In the genomic region with DNA sequence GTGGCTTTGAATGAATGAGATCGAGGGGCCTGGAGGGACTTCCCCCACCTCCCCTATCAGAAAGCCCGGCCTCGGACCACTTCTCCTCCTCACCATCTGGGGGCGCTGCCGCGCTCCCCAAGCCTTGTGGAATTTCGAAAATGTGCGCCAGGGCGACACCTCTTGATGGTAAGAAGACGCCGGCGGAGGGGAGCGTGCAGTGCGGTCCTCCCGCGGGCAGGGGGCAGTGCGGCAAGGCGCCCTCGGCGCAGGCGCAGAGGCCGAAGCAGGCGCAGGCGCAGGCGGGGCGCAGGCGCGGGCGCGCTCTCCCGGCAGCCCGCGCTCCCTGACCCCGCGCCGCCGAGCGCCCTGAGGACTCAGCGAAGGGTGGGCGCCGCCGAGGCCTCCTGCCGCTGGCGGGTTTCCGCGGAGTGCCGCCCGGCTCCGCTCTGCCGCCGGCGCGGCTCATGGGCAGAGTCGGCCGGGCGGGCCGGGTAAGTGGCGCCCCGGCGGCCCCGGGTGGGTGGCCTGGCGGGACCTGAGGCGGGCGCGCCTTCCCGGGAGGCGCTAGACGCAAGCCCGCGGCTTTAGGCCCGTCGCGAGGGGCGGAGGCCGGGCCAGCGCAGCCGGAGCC, we compare ENCODE assay signal across 8 cellular contexts. TPM values are rescaled to one million over a fixed set of nuclear protein-coding genes. Genes with fewer than 3 reads are reported as not detected.
A peak's percentile ranks its signal among the peaks of the same experiment; 100 is the strongest.
DNase-seq lines count a peak whose midpoint lies in the region; ATAC-seq and TF ChIP-seq lines count a peak whose summit lies in the region.

A gene with protein sequence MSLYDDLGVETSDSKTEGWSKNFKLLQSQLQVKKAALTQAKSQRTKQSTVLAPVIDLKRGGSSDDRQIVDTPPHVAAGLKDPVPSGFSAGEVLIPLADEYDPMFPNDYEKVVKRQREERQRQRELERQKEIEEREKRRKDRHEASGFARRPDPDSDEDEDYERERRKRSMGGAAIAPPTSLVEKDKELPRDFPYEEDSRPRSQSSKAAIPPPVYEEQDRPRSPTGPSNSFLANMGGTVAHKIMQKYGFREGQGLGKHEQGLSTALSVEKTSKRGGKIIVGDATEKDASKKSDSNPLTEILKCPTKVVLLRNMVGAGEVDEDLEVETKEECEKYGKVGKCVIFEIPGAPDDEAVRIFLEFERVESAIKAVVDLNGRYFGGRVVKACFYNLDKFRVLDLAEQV (plus strand): TSS at position 314 of the 613 bp plus-strand sequence. CDS start 8,032 bp downstream, outside the sequence.

- peak within 1 kb of the TSS; percentile 85 for H2AFZ ChIP-seq in SK-N-SH (ENCODE audit: low read depth)

- H3K4me3 Mint-ChIP-seq in HFFc6: peak within 1 kb of the TSS; percentile 93
- H3K4me3 Mint-ChIP-seq in activated naive CD4-positive, alpha-beta T cell treated with anti-CD3 and anti-CD28 coated beads, Interleukin-2, amount 50 U/mL, for 24 hours: peak within 1 kb of the TSS; percentile 99

- peaks cover 48% of the 10 kb centered on the region for H3K4me1 Mint-ChIP-seq in HFFc6 (ENCODE audit: low read depth)
- H3K4me1 Mint-ChIP-seq in activated naive CD4-positive, alpha-beta T cell treated with anti-CD3 and anti-CD28 coated beads, Interleukin-2, amount 50 U/mL, for 24 hours: peaks cover 75% of the 10 kb centered on the region

- H3K9ac ChIP-seq in SK-N-SH: peak within 1 kb of the TSS; percentile 86

- H3K36me3 ChIP-seq in SK-N-SH (replicated peaks in 1 of 2; ENCODE audit: control insufficient read depth in 1 of 2, insufficient read depth in 2 of 2, low read length in 1 of 2) (peaks cover 0 to 3% of the 10 kb centered on the region in 2 experiments), testis (ENCODE audit: low read depth, missing control alignments) (no peaks in the 10 kb centered on the region)

- H3F3A ChIP-seq in SK-N-SH (replicated peaks; ENCODE audit: insufficient read depth): peaks cover 10% of the 10 kb centered on the region

- ATAC-seq in omental fat pad (ENCODE audit: low FRiP score): peak; percentile 99

- H3K4me2 ChIP-seq in SK-N-SH: peak within 1 kb of the TSS; percentile 97

- CTCF ChIA-PET in SK-N-SH (lab: Yijun Ruan, JAX): interaction anchor here (1.1 to 6.0 kb wide), 8 partner anchors 12 to 317 kb away, joined by 3 to 57 read pairs (median 8); no protein-coding TSS in a partner anchor

- WGBS in SK-N-SH (ENCODE audit: low lambda C conversion rate): 0% methylated on average over 6 of the region's 77 CpGs
- 0% methylated on average over 4 to 48 of the region's 77 CpGs for WGBS in testis, 2 donors

- TF ChIP-seq EP300 in SK-N-SH (IDR thresholded peaks at IDR 0.05; ENCODE audit: borderline replicate concordance in 1 of 2, low read depth in 1 of 2, low read length in 1 of 2): no peak

- peak within 1 kb of the TSS; percentile 44 for H3K27ac Mint-ChIP-seq in HFFc6
- H3K27ac Mint-ChIP-seq in activated naive CD4-positive, alpha-beta T cell treated with anti-CD3 and anti-CD28 coated beads, Interleukin-2, amount 50 U/mL, for 24 hours: peak within 1 kb of the TSS; percentile 80

- H3K4me1 ChIP-seq in SK-N-SH (ENCODE audit: control insufficient read depth in 1 of 2, insufficient read depth in 2 of 2, low read depth in 1 of 2, low read length in 1 of 2) (peaks cover 13% of the 10 kb centered on the region in 2 experiments; a peak in 3 of 4 replicates), testis (peaks cover 30% of the 10 kb centered on the region)

- TF ChIP-seq POLR2A in testis (IDR thresholded peaks at IDR 0.05): no peak

- H4K20me1 ChIP-seq in SK-N-SH (ENCODE audit: insufficient read depth): peaks cover 43% of the 10 kb centered on the region

- H3K27me3 ChIP-seq in SK-N-SH (ENCODE audit: insufficient read depth) (0 out of 2 replicates have a peak, but pooled peaks cover 6% of the 10 kb centered on the region), testis (no peaks in the 10 kb centered on the region)

- H3K9me2 ChIP-seq in SK-N-SH: no peaks in the 10 kb centered on the region

- peaks cover 50% of the 10 kb centered on the region for H3K79me2 ChIP-seq in SK-N-SH (ENCODE audit: insufficient read depth)

- POLR2A ChIA-PET in SK-N-SH (lab: Yijun Ruan, JAX): no interaction called here

- DNase-seq in GM10266 (ENCODE audit: extremely low spot score) (peak; percentile 95), HFFc6 (peak; percentile 88), NAMALWA (ENCODE audit: low spot score) (peak; percentile 97), SK-N-SH (peak; percentile 96), globus pallidus (ENCODE audit: low spot score) (peak; percentile 93), omental fat pad (ENCODE audit: low spot score) (peak; percentile 92), testis (peak; percentile 99)

- peak; percentile 62 for TF ChIP-seq RAD21 in SK-N-SH (IDR thresholded peaks at IDR 0.05; ENCODE audit: low read length)

- peak within 1 kb of the TSS; percentile 36 to 63; a peak in 3 of 4 replicates for H3K27ac ChIP-seq in SK-N-SH (ENCODE audit: low read depth in 2 of 2, low read length in 1 of 2)
- peak within 1 kb of the TSS; percentile 16 to 87 for H3K27ac ChIP-seq in testis

- H3K27me3 Mint-ChIP-seq in HFFc6 (ENCODE audit: insufficient read depth): peaks cover 3% of the 10 kb centered on the region
- H3K27me3 Mint-ChIP-seq in activated naive CD4-positive, alpha-beta T cell treated with anti-CD3 and anti-CD28 coated beads, Interleukin-2, amount 50 U/mL, for 24 hours: no peaks in the 10 kb centered on the region

- intact Hi-C loops in testis (cut with DNase I; ENCODE audit: low total_unique reads): no loop called here

- H3K9me3 ChIP-seq in SK-N-SH (no peaks in the 10 kb centered on the region), testis (no peaks in the 10 kb centered on the region)

- H3K4me3 ChIP-seq in SK-N-SH (ENCODE audit: low read depth in 2 of 2, low read length in 1 of 2): peak within 1 kb of the TSS; percentile 89 to 90
- peak within 1 kb of the TSS; percentile 94 to 98 for H3K4me3 ChIP-seq in testis

- no peaks in the 10 kb centered on the region for H3K36me3 Mint-ChIP-seq in HFFc6 (ENCODE audit: low read depth)
- peaks cover 4% of the 10 kb centered on the region for H3K36me3 Mint-ChIP-seq in activated naive CD4-positive, alpha-beta T cell treated with anti-CD3 and anti-CD28 coated beads, Interleukin-2, amount 50 U/mL, for 24 hours

- peak; percentile 100 for TF ChIP-seq CTCF in GM10266 (IDR thresholded peaks at IDR 0.05; ENCODE audit: control insufficient read depth, insufficient read depth, low read depth, missing control alignments)
- TF ChIP-seq CTCF in HFFc6 (IDR thresholded peaks at IDR 0.05): peak; percentile 99
- peak; percentile 100 for TF ChIP-seq CTCF in SK-N-SH (IDR thresholded peaks at IDR 0.05)
- TF ChIP-seq CTCF in omental fat pad (IDR thresholded peaks at IDR 0.05): peak in 2 of 3 donors; percentile 96 to 100
- TF ChIP-seq CTCF in testis (IDR thresholded peaks at IDR 0.05): peak; percentile 99 to 100 (median 100)

- no peaks in the 10 kb centered on the region for H3K9me3 Mint-ChIP-seq in HFFc6
- H3K9me3 Mint-ChIP-seq in activated naive CD4-positive, alpha-beta T cell treated with anti-CD3 and anti-CD28 coated beads, Interleukin-2, amount 50 U/mL, for 24 hours: no peaks in the 10 kb centered on the region

TF ChIP-seq in SK-N-SH, 30 proteins besides CTCF, POLR2A, EP300 and RAD21 (continues in another document):
- TF ChIP-seq GABPA (IDR thresholded peaks at IDR 0.05; ENCODE audit: low read depth) (no peak), GATA2 (CRISPR knock-in tag; IDR thresholded peaks at IDR 0.05) (no peak), JUND (IDR thresholded peaks at IDR 0.05) (no peak), ELF1 (IDR thresholded peaks at IDR 0.05) (no peak), YY1 (IDR thresholded peaks at IDR 0.05; ENCODE audit: low read depth) (no peak), RFX5 (IDR thresholded peaks at IDR 0.05; ENCODE audit: low read length) (no peak), TCF12 (IDR thresholded peaks at IDR 0.05) (peak; percentile 29; the same call in 1 of the 2 replicates), POLR2AphosphoS5 (IDR thresholded peaks at IDR 0.05; ENCODE audit: low read depth, low read length) (peak; percentile 45), RXRA (IDR thresholded peaks at IDR 0.05; ENCODE audit: borderline replicate concordance, low read depth) (no peak), SIN3A (IDR thresholded peaks at IDR 0.05; ENCODE audit: borderline replicate concordance, low read depth, low read length) (no peak; the same call in 1 of the 2 replicates), NRF1 (IDR thresholded peaks at IDR 0.05; ENCODE audit: low read depth, low read length) (peak; percentile 97), FOXJ3 (CRISPR knock-in tag; IDR thresholded peaks at IDR 0.05) (no peak), FOXM1 (IDR thresholded peaks at IDR 0.05; ENCODE audit: low read depth) (no peak), CHD2 (IDR thresholded peaks at IDR 0.05; ENCODE audit: low read length, partially characterized antibody) (peak; percentile 86), NFIC (IDR thresholded peaks at IDR 0.05; ENCODE audit: borderline replicate concordance) (no peak), TEAD4 (IDR thresholded peaks at IDR 0.05; ENCODE audit: borderline replicate concordance, insufficient read depth) (peak; percentile 88)
- TF ChIP-seq, protein P1, sequence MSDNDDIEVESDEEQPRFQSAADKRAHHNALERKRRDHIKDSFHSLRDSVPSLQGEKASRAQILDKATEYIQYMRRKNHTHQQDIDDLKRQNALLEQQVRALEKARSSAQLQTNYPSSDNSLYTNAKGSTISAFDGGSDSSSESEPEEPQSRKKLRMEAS (IDR thresholded peaks at IDR 0.05; ENCODE audit: low read depth): peak; percentile 49; the same call in 1 of the 2 replicates
- TF ChIP-seq, protein P2, sequence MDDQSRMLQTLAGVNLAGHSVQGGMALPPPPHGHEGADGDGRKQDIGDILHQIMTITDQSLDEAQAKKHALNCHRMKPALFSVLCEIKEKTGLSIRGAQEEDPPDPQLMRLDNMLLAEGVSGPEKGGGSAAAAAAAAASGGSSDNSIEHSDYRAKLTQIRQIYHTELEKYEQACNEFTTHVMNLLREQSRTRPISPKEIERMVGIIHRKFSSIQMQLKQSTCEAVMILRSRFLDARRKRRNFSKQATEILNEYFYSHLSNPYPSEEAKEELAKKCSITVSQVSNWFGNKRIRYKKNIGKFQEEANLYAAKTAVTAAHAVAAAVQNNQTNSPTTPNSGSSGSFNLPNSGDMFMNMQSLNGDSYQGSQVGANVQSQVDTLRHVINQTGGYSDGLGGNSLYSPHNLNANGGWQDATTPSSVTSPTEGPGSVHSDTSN (IDR thresholded peaks at IDR 0.05): no peak

RNA-seq across cellular contexts. Expression of the gene that starts here (rescaled TPM):
- total RNA-seq in HFFc6 (2021; fragmentation: NEBNext Ultra II Directional; extraction: Animal tissue kit (Norgen Biotek cat#: 25700)): 10 to 100 TPM; 53.4 to 75.2 (median 66.3) TPM
- polyA plus RNA-seq in SK-N-SH (2012; rRNA removed): 32.6 and 34.2 TPM in 2 replicates
- polyA plus RNA-seq in SK-N-SH (2012; cell fraction: cytosol; rRNA removed): 25.2 and 25.9 TPM in 2 replicates
- polyA plus RNA-seq in SK-N-SH (2012; cell fraction: nucleus; rRNA removed): 94.6 and 118 TPM in 2 replicates
- 10 to 100 TPM; 58.2 to 97.9 (median 80.0) TPM for total RNA-seq in omental fat pad
- total RNA-seq in testis: 100 to 1,000 TPM; 114 to 121 TPM
- polyA plus RNA-seq in testis (ENCODE audit: insufficient read depth, low read depth, low replicate concordance): 145 TPM

Comparison
In these comparisons a context has a peak if more than half of its experiments do, and no peak if none do; other contexts are left out.
1. Peak in every context shown above with its lines: DNase-seq, ATAC-seq, H3K4me3 ChIP-seq and H3K27ac ChIP-seq.